ENCODE assay signal across 8 cellular contexts in the genomic region with DNA sequence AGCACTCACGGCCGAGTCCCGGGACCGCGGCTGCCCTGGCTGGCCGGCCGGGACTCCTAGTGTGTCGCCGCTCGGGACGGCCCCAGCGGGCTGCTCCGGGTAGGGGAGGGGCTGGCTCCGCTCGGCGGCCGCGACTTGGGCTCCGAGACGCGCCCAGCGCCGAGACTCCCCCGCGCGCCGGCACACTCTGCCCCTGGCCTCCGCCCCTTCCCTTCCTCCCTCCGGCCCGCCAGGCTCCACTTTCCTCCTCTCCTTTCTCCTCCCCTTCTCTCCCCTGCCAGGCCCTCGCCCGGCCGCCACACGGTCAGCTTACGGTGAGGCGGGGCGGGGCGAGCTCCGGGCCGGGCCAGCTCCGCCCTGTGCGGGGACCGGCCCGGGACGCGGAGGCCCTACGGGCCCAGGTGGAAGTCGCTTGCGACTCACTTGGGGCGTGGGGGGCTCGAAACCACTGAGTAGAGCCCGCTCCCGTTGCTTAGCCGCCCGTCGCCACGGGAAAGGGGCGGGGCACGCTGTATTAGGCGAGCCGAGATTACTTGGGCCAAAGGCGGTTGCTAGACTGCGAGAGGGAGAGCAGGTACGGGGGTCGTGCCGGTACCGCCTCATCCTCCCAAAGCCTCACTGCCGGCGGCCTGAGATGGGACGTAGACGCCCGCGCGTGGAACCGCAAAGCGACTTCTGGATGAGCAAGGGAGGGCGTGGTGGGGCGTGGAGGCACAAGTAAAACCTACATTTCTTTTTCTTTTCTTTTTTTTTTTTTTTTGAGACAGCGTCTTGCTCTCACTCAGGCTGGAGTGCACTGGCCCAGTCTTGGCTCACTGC. TPM values are rescaled to one million over a fixed set of nuclear protein-coding genes. Genes with fewer than 3 reads are reported as not detected.
A peak's percentile ranks its signal among the peaks of the same experiment; 100 is the strongest.
DNase-seq lines count a peak whose midpoint lies in the region; ATAC-seq and TF ChIP-seq lines count a peak whose summit lies in the region.

A gene with protein sequence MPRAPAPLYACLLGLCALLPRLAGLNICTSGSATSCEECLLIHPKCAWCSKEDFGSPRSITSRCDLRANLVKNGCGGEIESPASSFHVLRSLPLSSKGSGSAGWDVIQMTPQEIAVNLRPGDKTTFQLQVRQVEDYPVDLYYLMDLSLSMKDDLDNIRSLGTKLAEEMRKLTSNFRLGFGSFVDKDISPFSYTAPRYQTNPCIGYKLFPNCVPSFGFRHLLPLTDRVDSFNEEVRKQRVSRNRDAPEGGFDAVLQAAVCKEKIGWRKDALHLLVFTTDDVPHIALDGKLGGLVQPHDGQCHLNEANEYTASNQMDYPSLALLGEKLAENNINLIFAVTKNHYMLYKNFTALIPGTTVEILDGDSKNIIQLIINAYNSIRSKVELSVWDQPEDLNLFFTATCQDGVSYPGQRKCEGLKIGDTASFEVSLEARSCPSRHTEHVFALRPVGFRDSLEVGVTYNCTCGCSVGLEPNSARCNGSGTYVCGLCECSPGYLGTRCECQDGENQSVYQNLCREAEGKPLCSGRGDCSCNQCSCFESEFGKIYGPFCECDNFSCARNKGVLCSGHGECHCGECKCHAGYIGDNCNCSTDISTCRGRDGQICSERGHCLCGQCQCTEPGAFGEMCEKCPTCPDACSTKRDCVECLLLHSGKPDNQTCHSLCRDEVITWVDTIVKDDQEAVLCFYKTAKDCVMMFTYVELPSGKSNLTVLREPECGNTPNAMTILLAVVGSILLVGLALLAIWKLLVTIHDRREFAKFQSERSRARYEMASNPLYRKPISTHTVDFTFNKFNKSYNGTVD (minus strand): TSS at position 189 of the 819 bp plus-strand sequence. CDS start 365 bp downstream, outside the sequence.

- H3K36me3 ChIP-seq in Panc1 (ENCODE audit: control insufficient read depth, insufficient read depth, low read length), result no peaks in the 10 kb centered on the region
- H3K36me3 ChIP-seq in heart right ventricle, result peaks cover 0 to 14% (median 0%) of the 10 kb centered on the region in 9 donors
- no peaks in the 10 kb centered on the region for H3K36me3 ChIP-seq in parathyroid adenoma (ENCODE audit: control insufficient read depth, insufficient read depth, low read length)

- no peak for TF ChIP-seq POLR2A in GM18505 (IDR thresholded peaks at IDR 0.05; ENCODE audit: borderline replicate concordance, extremely low read depth, insufficient read depth, insufficient read length)

- H3K4me3 ChIP-seq in Panc1 (ENCODE audit: low read depth in 2 of 2, low read length in 2 of 2) (peak within 1 kb of the TSS; percentile 71 to 76), heart right ventricle (peak within 1 kb of the TSS; percentile 45 to 98 (median 84)), parathyroid adenoma (ENCODE audit: low read depth, low read length) (peak within 1 kb of the TSS; percentile 67)

- peak within 1 kb of the TSS; percentile 97 for H2AFZ ChIP-seq in parathyroid adenoma

- ATAC-seq in GM18505 (IDR thresholded peaks at IDR 0.05; ENCODE audit: unreplicated experiment) (peak; percentile 55), HG03064 (IDR thresholded peaks at IDR 0.05; ENCODE audit: low read depth, unreplicated experiment) (peak; percentile 54), Panc1 (peak; percentile 87), heart right ventricle (peak; percentile 81 to 91 (median 87)), GM21367 (IDR thresholded peaks at IDR 0.05; ENCODE audit: unreplicated experiment) (no peak)

- DNase-seq in ACHN (peak; percentile 83), Panc1 (ENCODE audit: low read depth, low spot score) (no peak), anterior cingulate cortex (lab: John Stamatoyannopoulos, UW) (peak in 40 of 58 donors; percentile 6 to 65 (median 38)), heart right ventricle (peak; percentile 80 to 86)

- TF ChIP-seq CTCF in Panc1 (IDR thresholded peaks at IDR 0.05), result no peak
- TF ChIP-seq CTCF in heart right ventricle (IDR thresholded peaks at IDR 0.05), result no peak
- no peak for TF ChIP-seq CTCF in parathyroid adenoma (IDR thresholded peaks at IDR 0.05)

- H3K79me2 ChIP-seq in parathyroid adenoma, result peaks cover 13% of the 10 kb centered on the region

- BruUV-seq in Panc1 (replicated peaks; lab: Mats Ljungman, UMichigan), result no TSS peak

- H3K27me3 ChIP-seq in Panc1 (ENCODE audit: control insufficient read depth, insufficient read depth, low read length) (no peaks in the 10 kb centered on the region), heart right ventricle (peaks cover 0 to 37% (median 0%) of the 10 kb centered on the region in 7 donors), parathyroid adenoma (ENCODE audit: control insufficient read depth, insufficient read depth, low read length) (no peaks in the 10 kb centered on the region)

- intact Hi-C loops in Panc1 (cut with micrococcal nuclease; ENCODE audit: unreplicated experiment) (no loop called here), heart right ventricle (cut with DNase I) (loop anchor here in 9 of 10 donors (2.0 to 10.0 kb wide), 8 partner anchors 35 to 115 kb away; no protein-coding TSS in a partner anchor)

- WGBS in heart right ventricle, 2 donors, result 4 to 5% methylated on average over 73 to 79 of the region's 79 CpGs

- no peaks in the 10 kb centered on the region for H3K9me3 ChIP-seq in Panc1 (ENCODE audit: control insufficient read depth, insufficient read depth, low read depth, low read length)
- H3K9me3 ChIP-seq in heart right ventricle, result no peaks in the 10 kb centered on the region
- no peaks in the 10 kb centered on the region for H3K9me3 ChIP-seq in parathyroid adenoma (ENCODE audit: control insufficient read depth, low read length)

- H3K9ac ChIP-seq in parathyroid adenoma, result peak within 1 kb of the TSS; percentile 34

- H3K4me1 ChIP-seq in Panc1 (ENCODE audit: control insufficient read depth, insufficient read depth, low read length) (peaks cover 41% of the 10 kb centered on the region), heart right ventricle (peaks cover 18 to 43% (median 35%) of the 10 kb centered on the region in 9 donors), parathyroid adenoma (peaks cover 6% of the 10 kb centered on the region)

- peak within 1 kb of the TSS; percentile 91 for H3K27ac ChIP-seq in Panc1 (ENCODE audit: low read length)
- H3K27ac ChIP-seq in heart right ventricle, result peak within 1 kb of the TSS; percentile 81 to 98 (median 93)
- peak within 1 kb of the TSS; percentile 82 for H3K27ac ChIP-seq in parathyroid adenoma

- CTCF ChIA-PET in Panc1 (lab: Charles Lee), result no interaction called here

- POLR2A ChIA-PET in Panc1 (lab: Charles Lee), result interaction anchor here (0.6 to 0.8 kb wide), 3 partner anchors 9 to 488 kb away, joined by 3 to 9 read pairs (median 6); partner anchors contain the start of gene ZNF148

- in situ Hi-C loops in ACHN (cut with HindIII; ENCODE audit: low pct_ligation_motif_present, low pct_unique_long_range_greater_than_20kb, low sequenced_read_pairs) (no loop called here), Panc1 (cut with HindIII; ENCODE audit: low pct_unique_long_range_greater_than_20kb, low sequenced_read_pairs) (no loop called here)

- peak within 1 kb of the TSS; percentile 90 for H3K4me2 ChIP-seq in parathyroid adenoma (ENCODE audit: low read length)

RNA-seq across cellular contexts. Expression of the gene that starts here (rescaled TPM):
- total RNA-seq in Panc1 (2021; ENCODE audit: unreplicated experiment) (446 TPM), heart right ventricle (100 to 1,000 TPM in 6 of 10 donors, 10 to 100 TPM in 4; 72.2 to 154 (median 108) TPM)
- polyA plus RNA-seq in Panc1 (2012; ENCODE audit: insufficient read length), result 777 TPM
- 100 to 1,000 TPM in 1 of 2 donors, 10 to 100 TPM in 1; 18.5 to 145 TPM for polyA plus RNA-seq in heart right ventricle
